Comparison of ENCODE assay signal across 8 cellular contexts in the genomic region with DNA sequence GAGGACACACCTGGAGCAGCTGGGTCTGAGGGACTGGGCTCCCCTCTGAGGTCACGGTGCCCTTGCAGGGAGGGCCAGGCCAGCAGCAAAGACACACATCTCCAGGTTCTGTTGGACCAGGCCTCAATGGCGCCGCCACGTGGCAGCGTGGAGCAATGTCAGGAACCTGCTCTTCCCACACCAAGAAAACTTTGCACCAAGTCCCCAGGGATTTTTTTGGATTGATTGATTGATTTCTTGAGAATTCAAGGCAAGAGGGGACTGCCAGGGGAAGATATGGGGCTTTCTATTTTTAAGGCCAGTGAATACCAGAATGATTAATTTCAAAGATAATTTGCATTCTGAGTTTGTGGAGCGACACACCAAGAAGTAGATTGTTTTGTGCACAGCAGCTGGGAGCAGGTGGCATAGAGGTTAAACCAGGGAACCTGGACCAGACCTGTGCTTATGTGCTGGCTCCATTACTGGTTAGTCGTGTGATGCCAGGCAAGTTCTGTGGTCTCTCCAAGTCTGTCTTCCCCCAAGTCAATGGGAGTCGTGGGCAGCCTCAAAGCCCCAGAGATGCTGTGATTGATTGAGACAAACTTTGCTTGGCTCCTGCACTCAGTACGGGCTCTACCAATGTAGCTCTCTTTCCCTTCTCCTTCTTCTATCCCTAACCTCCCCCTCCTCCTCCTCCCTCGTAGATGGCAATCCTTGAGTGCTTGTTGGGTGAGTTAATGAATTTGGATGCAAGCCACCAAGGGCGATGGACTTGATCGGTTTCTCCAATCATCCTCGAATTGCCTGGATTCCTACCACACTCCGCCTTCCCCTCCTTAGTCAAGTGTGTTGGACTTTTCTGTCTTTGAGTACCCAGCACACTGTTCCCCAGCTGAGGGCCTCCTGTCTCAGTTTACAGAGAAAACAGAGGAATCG.
A peak's percentile ranks its signal among the peaks of the same experiment; 100 is the strongest.
DNase-seq lines count a peak whose midpoint lies in the region; ATAC-seq lines count a peak whose summit lies in the region.

No MANE protein-coding gene starts in this region.

- intact Hi-C loops in Right ventricle myocardium superior (cut with DNase I), result no loop called here

- no peak for ATAC-seq in Right ventricle myocardium superior (ENCODE audit: poor library complexity)
- no peak for ATAC-seq in HG02981 (IDR thresholded peaks at IDR 0.05; ENCODE audit: unreplicated experiment)
- no peak for ATAC-seq in HG03045 (IDR thresholded peaks at IDR 0.05; ENCODE audit: unreplicated experiment)
- ATAC-seq in GM21825 (IDR thresholded peaks at IDR 0.05; ENCODE audit: unreplicated experiment), result no peak

- in situ Hi-C loops in KBM-7 (cut with MboI; ENCODE audit: low pct_unique_long_range_greater_than_20kb, low sequenced_read_pairs), result no loop called here

- DNase-seq in GDM1 (lab: John Stamatoyannopoulos, UW), result peak; percentile 2
- peak; percentile 60 for DNase-seq in KBM-7
- peak; percentile 85 for DNase-seq in activated CD8-positive, alpha-beta memory T cell treated with anti-CD3 and anti-CD28 coated beads, Interleukin-2, amount 50 U/mL, for 48 hours
- DNase-seq in Right ventricle myocardium superior, result peak; percentile 66
- DNase-seq in stimulated activated CD4-positive, alpha-beta T cell treated with anti-CD3 and anti-CD28 coated beads, Interleukin-12 subunit alpha, Interleukin-12 subunit beta, amount 100 ng/mL, for 48 hours (ENCODE audit: low read depth in 2 of 3, low spot score in 1 of 3), result peak in 2 of 3 donors; percentile 41 to 42

Comparison
In these comparisons a context has a peak if more than half of its experiments do, and no peak if none do; other contexts are left out.
1. DNase-seq: peak in every context shown above with its lines; median percentile 85 in activated CD8-positive, alpha-beta memory T cell treated with anti-CD3 and anti-CD28 coated beads, Interleukin-2, amount 50 U/mL, for 48 hours; 66 in Right ventricle myocardium superior; 60 in KBM-7; 42 in stimulated activated CD4-positive, alpha-beta T cell treated with anti-CD3 and anti-CD28 coated beads, Interleukin-12 subunit alpha, Interleukin-12 subunit beta, amount 100 ng/mL, for 48 hours; 2 in GDM1.